Comparison of ENCODE assay signal across 21 cellular contexts in genomic region chr13:50866817-50867640, GRCh38. TPM values are rescaled to one million over a fixed set of nuclear protein-coding genes. Genes with fewer than 3 reads are reported as not detected.
"Had no signal": no experiment of that assay in that cellular context is flagged by ENCODE, and none has a peak within 500 bp of the region (broad histone marks: within the 10 kb centered on the region; RNA-seq: fewer than 3 reads in every experiment).

No MANE protein-coding gene starts in this region.

- H3K4me3 Mint-ChIP-seq: memory B cell; naive thymus-derived CD8-positive, alpha-beta T cell; stimulated activated naive CD8-positive, alpha-beta T cell treated with anti-CD3 and anti-CD28 coated beads, Interleukin-15, Interleukin-2, amounts not matched to agents 100 ng/mL and 50 ng/mL, for 24 hours; T-cell had no signal

- ATAC-seq: activated CD4-positive, CD25-positive, alpha-beta regulatory T cell treated with anti-CD3 and anti-CD28 coated beads, Interleukin-2, amount 50 U/mL, for 24 hours; foreskin keratinocyte; left ventricle myocardium superior; mucosa of descending colon; naive thymus-derived CD8-positive, alpha-beta T cell; right cardiac atrium; T-cell had no signal

- H3K36me3 ChIP-seq: esophagus muscularis mucosa, upper lobe of left lung had no signal

- H3K9me3 ChIP-seq: esophagus muscularis mucosa, mucosa of descending colon, upper lobe of left lung had no signal

- H3K27me3 ChIP-seq: esophagus muscularis mucosa, upper lobe of left lung had no signal

- H3K4me1 ChIP-seq: esophagus muscularis mucosa, foreskin keratinocyte, upper lobe of left lung had no signal

- H3K9me3 Mint-ChIP-seq: T-cell had no signal

- H3K36me3 Mint-ChIP-seq: memory B cell; naive thymus-derived CD8-positive, alpha-beta T cell; T-cell had no signal

- H3K27ac Mint-ChIP-seq: memory B cell; progenitor cell of endocrine pancreas; stimulated activated naive CD8-positive, alpha-beta T cell treated with anti-CD3 and anti-CD28 coated beads, Interleukin-15, Interleukin-2, amounts not matched to agents 100 ng/mL and 50 ng/mL, for 24 hours; T-cell had no signal

- DNase-seq: activated CD4-positive, alpha-beta T cell treated with anti-CD3 and anti-CD28 coated beads, Interleukin-2, amount 50 U/mL, for 4 hours; activated naive CD4-positive, alpha-beta T cell treated with Interleukin-2 at 50 U/mL for 16 hours; activated T-cell treated with anti-CD3 and anti-CD28 coated beads for 4 hours; anterior cingulate cortex; foreskin keratinocyte; kidney glomerular epithelial cell; left ventricle myocardium superior; mucosa of descending colon; naive thymus-derived CD8-positive, alpha-beta T cell; occipital lobe; right cardiac atrium; small intestine; T-cell; T-helper 9 cell; upper lobe of left lung had no signal

- H3K27ac ChIP-seq: esophagus muscularis mucosa, foreskin keratinocyte, upper lobe of left lung had no signal

- H3K4me3 ChIP-seq: esophagus muscularis mucosa, mucosa of descending colon, upper lobe of left lung had no signal

- H3K27me3 Mint-ChIP-seq: memory B cell had no signal

RNA-seq across cellular contexts. Expression of gene DLEU7, which starts 23.5 kb away (rescaled TPM):
- total RNA-seq: cardiac septum; foreskin keratinocyte; left ventricle myocardium superior; naive thymus-derived CD8-positive, alpha-beta T cell; T-cell had no signal
- polyA plus RNA-seq: foreskin keratinocyte; naive thymus-derived CD8-positive, alpha-beta T cell had no signal
